18 cellular contexts compared by ENCODE assay signal in the genomic region with DNA sequence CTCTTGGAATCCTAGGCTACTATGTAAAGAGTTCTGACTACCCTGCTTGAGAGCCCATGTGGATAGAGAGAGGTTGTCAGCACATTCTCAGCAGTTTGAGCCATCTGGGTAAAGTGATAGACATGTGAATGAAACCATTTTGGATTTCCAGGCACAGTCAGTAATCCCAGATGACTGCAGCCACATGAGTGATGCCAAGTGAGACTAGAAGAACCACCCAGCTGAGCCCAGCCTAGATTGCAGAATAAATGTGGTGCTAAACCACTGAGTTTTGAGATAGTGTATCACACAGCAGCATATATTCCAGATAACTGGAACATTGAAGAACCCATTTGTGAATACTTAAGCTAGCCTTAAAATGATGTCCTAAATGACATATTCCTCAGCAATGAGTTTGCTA.
DNase-seq lines count a peak whose midpoint lies in the region; FAIRE-seq and TF ChIP-seq lines count a peak whose summit lies in the region.
"Had no signal": no experiment of that assay in that cellular context is flagged by ENCODE, and none has a peak within 500 bp of the region (broad histone marks: within the 10 kb centered on the region; RNA-seq: fewer than 3 reads in every experiment).

No MANE protein-coding gene starts in this region.

- no peaks in the 10 kb centered on the region for H3K79me1 ChIP-seq in mesendoderm (ENCODE audit: low read length)

- no peaks in the 10 kb centered on the region for H3K36me3 Mint-ChIP-seq in astrocyte (ENCODE audit: low read depth, unreplicated experiment)

- no peaks in the 10 kb centered on the region for H3K27me3 ChIP-seq in PC-9 (ENCODE audit: insufficient read depth, low read depth)
- no peaks in the 10 kb centered on the region for H3K27me3 ChIP-seq in astrocyte (ENCODE audit: insufficient read depth, low read length)
- no peaks in the 10 kb centered on the region for H3K27me3 ChIP-seq in mesendoderm (ENCODE audit: insufficient read depth, low read length, poor library complexity)
- no peaks in the 10 kb centered on the region for H3K27me3 ChIP-seq in Peyer's patch

- no peak overlapping the region for H2BK15ac ChIP-seq in mesendoderm (replicated peaks; ENCODE audit: low read depth)

- H3K36me3 ChIP-seq in HEK293 (ENCODE audit: control insufficient read depth in 2 of 2, insufficient read depth in 1 of 2, low read length in 2 of 2), result no peaks in the 10 kb centered on the region
- H3K36me3 ChIP-seq in PC-9 (ENCODE audit: low read depth), result no peaks in the 10 kb centered on the region
- H3K36me3 ChIP-seq in astrocyte (ENCODE audit: insufficient read depth, low read length), result no peaks in the 10 kb centered on the region
- no peaks in the 10 kb centered on the region for H3K36me3 ChIP-seq in mesendoderm (ENCODE audit: control insufficient read depth, insufficient read depth, low read length)
- no peaks in the 10 kb centered on the region for H3K36me3 ChIP-seq in Peyer's patch

- no peak overlapping the region for H2BK120ac ChIP-seq in mesendoderm (ENCODE audit: low read depth, low read length)

- H3K9me3 Mint-ChIP-seq in astrocyte (ENCODE audit: unreplicated experiment), result peaks cover 4% of the 10 kb centered on the region

- no peak overlapping the region for H2BK5ac ChIP-seq in mesendoderm (ENCODE audit: low read length)

- H3K4me1 Mint-ChIP-seq in astrocyte (ENCODE audit: low read depth, unreplicated experiment), result peaks cover 3% of the 10 kb centered on the region
- H3K4me1 Mint-ChIP-seq: H9 had no signal

- no peak overlapping the region for H3K4me3 Mint-ChIP-seq in astrocyte (ENCODE audit: unreplicated experiment)
- H3K4me3 Mint-ChIP-seq: CD4-positive, alpha-beta memory T cell; H9; HFFc6 had no signal

- H3K9me3 ChIP-seq in HEK293 (ENCODE audit: control insufficient read depth, insufficient read depth, low read depth, low read length) (no peaks in the 10 kb centered on the region), PC-9 (ENCODE audit: insufficient read depth, low read depth) (0 out of 2 replicates have a peak, but pooled peaks cover 5% of the 10 kb centered on the region), astrocyte (ENCODE audit: insufficient read depth, low read depth, low read length) (peaks cover 8% of the 10 kb centered on the region), Peyer's patch (no peaks in the 10 kb centered on the region)

- H3K9me2 ChIP-seq in PC-9 (ENCODE audit: insufficient read depth), result no peaks in the 10 kb centered on the region

- no peaks in the 10 kb centered on the region for H3F3A ChIP-seq in PC-9 (ENCODE audit: insufficient read depth, low read depth)

- TF ChIP-seq POLR2A in Peyer's patch (IDR thresholded peaks at IDR 0.05), result no peak

- H4K20me1 ChIP-seq in PC-9 (ENCODE audit: insufficient read depth) (no peaks in the 10 kb centered on the region), astrocyte (ENCODE audit: insufficient read depth, low read length) (no peaks in the 10 kb centered on the region)

- peak overlapping the region; percentile 28 for H3K27ac Mint-ChIP-seq in astrocyte (ENCODE audit: unreplicated experiment)
- H3K27ac Mint-ChIP-seq: CD4-positive, alpha-beta memory T cell; H9; HFFc6 had no signal

- H2AFZ ChIP-seq in PC-9 (0 out of 2 replicates have a peak overlapping the region, but pooled peaks have one; percentile 15), astrocyte (ENCODE audit: low read depth, low read length) (no peak overlapping the region)

- no peak overlapping the region for H3K18ac ChIP-seq in mesendoderm (ENCODE audit: low read length)

- DNase-seq in PC-9 (no peak), astrocyte (ENCODE audit: low read depth) (no peak), mesendoderm (peak; percentile 14), DMS114 treated with DMSO at 0.1 percent for 48 hours (lab: John Stamatoyannopoulos, UW; ENCODE audit: unreplicated experiment) (no peak), Peyer's patch (no peak)
- DNase-seq in activated CD4-positive, alpha-beta T cell treated with anti-CD3 and anti-CD28 coated beads, Interleukin-2, amount 50 U/mL, for 1 hour, result no peak
- DNase-seq: C1 segment of cervical spinal cord; Calu3; CD4-positive, alpha-beta memory T cell; COR-L47; DMS153; DND-41; GM23248; H9; HFFc6 had no signal

- TF ChIP-seq CTCF in HEK293 (tag by site-specific recombination; IDR thresholded peaks at IDR 0.05), result no peak
- no peak for TF ChIP-seq CTCF in PC-9 (conservative IDR thresholded peaks at IDR 0.05)
- no peak for TF ChIP-seq CTCF in astrocyte (IDR thresholded peaks at IDR 0.05; ENCODE audit: insufficient read depth, low read depth, low read length)
- no peak for TF ChIP-seq CTCF in Peyer's patch (IDR thresholded peaks at IDR 0.05)

- H3K4me1 ChIP-seq in HEK293 (ENCODE audit: control insufficient read depth, insufficient read depth, low read length), result no peaks in the 10 kb centered on the region
- H3K4me1 ChIP-seq in PC-9 (replicated peaks; ENCODE audit: insufficient read depth), result no peaks in the 10 kb centered on the region
- H3K4me1 ChIP-seq in astrocyte (ENCODE audit: insufficient read depth, low read length), result no peaks in the 10 kb centered on the region
- H3K4me1 ChIP-seq in mesendoderm (ENCODE audit: control insufficient read depth, low read depth, low read length), result no peaks in the 10 kb centered on the region
- H3K4me1 ChIP-seq in Peyer's patch, result no peaks in the 10 kb centered on the region

- FAIRE-seq in astrocyte (lab: Jason Lieb, UNC), result no peak
- FAIRE-seq: G401.6, GM12892 had no signal

- H2AK5ac ChIP-seq in mesendoderm (ENCODE audit: low read length), result no peak overlapping the region

- H3K79me2 ChIP-seq in PC-9 (ENCODE audit: low read depth), result no peaks in the 10 kb centered on the region
- H3K79me2 ChIP-seq in astrocyte (ENCODE audit: insufficient read depth, low read length), result no peaks in the 10 kb centered on the region
- H3K79me2 ChIP-seq in mesendoderm (ENCODE audit: control insufficient read depth, insufficient read depth, low read length), result no peaks in the 10 kb centered on the region

- H3K4me2 ChIP-seq in PC-9, result no peak overlapping the region
- H3K4me2 ChIP-seq in astrocyte (ENCODE audit: low read length), result no peak overlapping the region
- no peak overlapping the region for H3K4me2 ChIP-seq in mesendoderm (ENCODE audit: low read length)

- CTCF ChIA-PET in HEK293 (lab: Yijun Ruan, JAX), result interaction anchor here (0.9 kb wide), 1 partner anchor 311 kb away, joined by 3 read pairs; no protein-coding TSS in a partner anchor
- CTCF ChIA-PET in PC-9 (lab: Charles Lee), result no interaction called here

- POLR2A ChIA-PET in HEK293 (lab: Yijun Ruan, JAX) (no interaction called here), PC-9 (lab: Charles Lee; ENCODE audit: unreplicated experiment) (no interaction called here)

- H3K23ac ChIP-seq in mesendoderm (ENCODE audit: low read length), result no peak overlapping the region

- intact Hi-C loops in PC-9 (cut with micrococcal nuclease; ENCODE audit: unreplicated experiment), result no loop called here

- no peaks in the 10 kb centered on the region for H3K27me3 Mint-ChIP-seq in astrocyte (ENCODE audit: low read depth, unreplicated experiment)

- no peak overlapping the region for H3K9ac ChIP-seq in astrocyte (ENCODE audit: low read length)
- H3K9ac ChIP-seq in mesendoderm (ENCODE audit: low read length), result no peak overlapping the region
- H3K9ac ChIP-seq: GM23248 had no signal

- H4K8ac ChIP-seq in mesendoderm (ENCODE audit: low read depth, low read length), result peak overlapping the region; percentile 76

- no peak overlapping the region for H3K4me3 ChIP-seq in HEK293 (ENCODE audit: low read depth, low read length)
- H3K4me3 ChIP-seq in PC-9, result no peak overlapping the region
- no peak overlapping the region for H3K4me3 ChIP-seq in astrocyte (ENCODE audit: insufficient read depth, low read depth, low read length)
- H3K4me3 ChIP-seq in mesendoderm (ENCODE audit: low read length), result no peak overlapping the region
- no peak overlapping the region for H3K4me3 ChIP-seq in Peyer's patch
- H3K4me3 ChIP-seq: GM23248 had no signal

- no peak overlapping the region for H3K4ac ChIP-seq in mesendoderm (ENCODE audit: low read depth, low read length)

- H4K5ac ChIP-seq in mesendoderm (ENCODE audit: low read length), result no peak overlapping the region

- no peak overlapping the region for H3K27ac ChIP-seq in HEK293 (ENCODE audit: extremely low read depth, low read depth, low read length)
- H3K27ac ChIP-seq in PC-9, result no peak overlapping the region
- no peak overlapping the region for H3K27ac ChIP-seq in astrocyte (ENCODE audit: low read depth, low read length)
- H3K27ac ChIP-seq in mesendoderm (ENCODE audit: low read depth, low read length), result no peak overlapping the region
- H3K27ac ChIP-seq in Peyer's patch, result no peak overlapping the region
- H3K27ac ChIP-seq: GM23248 had no signal

- no peak overlapping the region for H3K56ac ChIP-seq in mesendoderm (ENCODE audit: low read length)

- no TSS peak for BruUV-seq in PC-9 (replicated peaks; lab: Mats Ljungman, UMichigan)

TF ChIP-seq in HEK293, 187 proteins besides CTCF, POLR2A, EP300 and RAD21:
- peak; percentile 54 for TF ChIP-seq SETDB1 (IDR thresholded peaks at IDR 0.05; ENCODE audit: insufficient read length, low read length)
- TF ChIP-seq ZNF610 (tag by site-specific recombination; IDR thresholded peaks at IDR 0.05; ENCODE audit: borderline replicate concordance), result no peak
